In genomic region chrX:46461653-46462191, GRCh38 we compare ENCODE assay signal across 10 cellular contexts.
DNase-seq lines count a peak whose midpoint lies in the region; ATAC-seq and TF ChIP-seq lines count a peak whose summit lies in the region.
"Had no signal": no experiment of that assay in that cellular context is flagged by ENCODE, and none has a peak within 500 bp of the region (broad histone marks: within the 10 kb centered on the region; RNA-seq: fewer than 3 reads in every experiment).

No MANE protein-coding gene starts in this region.

- H3K36me3 ChIP-seq in psoas muscle (ENCODE audit: insufficient read depth in 1 of 2, low read depth in 1 of 2): peaks cover 0 to 23% of the 10 kb centered on the region in 2 donors

- no peaks in the 10 kb centered on the region for H3K27me3 ChIP-seq in psoas muscle (ENCODE audit: insufficient read depth in 3 of 3, low read length in 2 of 3)

- no peak overlapping the region for H3K4me3 ChIP-seq in psoas muscle

- ATAC-seq in GM18505 (IDR thresholded peaks at IDR 0.05; ENCODE audit: unreplicated experiment): peak; percentile 90
- peak; percentile 97 for ATAC-seq in GM21390 (IDR thresholded peaks at IDR 0.05; ENCODE audit: unreplicated experiment)
- ATAC-seq in HG03354 (IDR thresholded peaks at IDR 0.05; ENCODE audit: poor library complexity, severe bottlenecking, unreplicated experiment): peak; percentile 92
- ATAC-seq in esophagus mucosa: peak; percentile 18
- ATAC-seq in psoas muscle: no peak

- no peak for TF ChIP-seq POLR2A in GM18505 (IDR thresholded peaks at IDR 0.05; ENCODE audit: borderline replicate concordance, extremely low read depth, insufficient read depth, insufficient read length)

- intact Hi-C loops in psoas muscle (cut with DNase I): no loop called here

- H3K27ac ChIP-seq in psoas muscle: no peak overlapping the region

- DNase-seq in psoas muscle: no peak
- DNase-seq in DMS153 treated with DMSO at 0.1 percent for 48 hours (lab: John Stamatoyannopoulos, UW; ENCODE audit: unreplicated experiment): no peak
- no peak for DNase-seq in NCI-H1105 (lab: John Stamatoyannopoulos, UW)
- DNase-seq in OCI-M1 (lab: John Stamatoyannopoulos, UW): no peak
- DNase-seq: activated CD8-positive, alpha-beta memory T cell treated with anti-CD3 and anti-CD28 coated beads, Interleukin-2, amount 50 U/mL, for 48 hours; NCI-H2171 had no signal

- H3K9me3 ChIP-seq in psoas muscle: no peaks in the 10 kb centered on the region

- TF ChIP-seq CTCF in psoas muscle (IDR thresholded peaks at IDR 0.05): no peak

- no peaks in the 10 kb centered on the region for H3K4me1 ChIP-seq in psoas muscle

- WGBS in psoas muscle, 3 donors: 50 to 71% (median 66%) methylated on average over 2 of the region's 2 CpGs

Comparison
In these comparisons a context has a peak if more than half of its experiments do, and no peak if none do; other contexts are left out.
1. ATAC-seq: peak in GM18505 (single experiment), GM21390 (single experiment), HG03354 (single experiment) and esophagus mucosa (single experiment); none in psoas muscle (0 of 4).